Comparison of ENCODE assay signal across 19 cellular contexts in the genomic region with DNA sequence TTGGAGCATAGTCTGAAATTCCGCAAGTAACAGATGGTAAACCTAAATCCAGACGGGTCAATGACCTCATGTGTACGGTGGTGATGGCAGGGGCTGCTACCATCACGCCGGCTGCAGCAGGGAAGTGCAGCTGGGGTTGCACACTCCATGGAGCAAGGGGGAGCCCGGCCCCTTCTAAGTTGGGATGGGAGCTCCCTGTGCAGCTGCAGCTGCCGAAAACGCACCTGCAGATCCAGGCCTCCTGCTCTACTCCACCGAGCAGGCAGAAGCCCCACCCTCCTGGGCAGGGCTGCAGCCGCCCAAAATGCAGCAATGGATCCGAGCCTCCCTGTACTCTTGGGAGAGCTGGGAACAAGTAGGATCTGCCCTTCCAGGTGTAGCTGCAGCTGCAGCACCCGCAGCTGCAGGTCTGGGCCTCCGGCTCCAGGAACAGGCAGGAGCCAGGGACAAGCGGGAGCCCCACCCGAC.
"Had no signal": no experiment of that assay in that cellular context is flagged by ENCODE, and none has a peak within 500 bp of the region (broad histone marks: within the 10 kb centered on the region; RNA-seq: fewer than 3 reads in every experiment).

No MANE protein-coding gene starts in this region.

- H3K27ac ChIP-seq: adrenal gland, body of pancreas, coronary artery, left lung, suprapubic skin had no signal

- H3K36me3 ChIP-seq: adrenal gland, left lung, suprapubic skin had no signal

- H3K9me3 Mint-ChIP-seq: activated CD4-positive, alpha-beta T cell treated with anti-CD3 and anti-CD28 coated beads, Interleukin-2, amount 10 ng/mL, durations not matched to agents 7 days and 5 days; activated T-helper 2 cell treated with anti-CD3 and anti-CD28 coated beads, Interferon-gamma antibody, Interleukin-2, Interleukin-4, amounts not matched to agents 10 μg/mL and 5 μg/mL and 100 μg/mL, durations not matched to agents 14 hours and 24 hours and 36 hours; nephron; T-helper 1 cell treated with Interleukin-12 subunit alpha and Interleukin-12 subunit beta and Interleukin-4 antibody, amounts not matched to agents 30 μg/mL and 1 μg/mL, for 36 hours; type B pancreatic cell had no signal

- H3K9me3 ChIP-seq: adrenal gland, body of pancreas, left lung, suprapubic skin had no signal

- H3K4me1 ChIP-seq: adrenal gland, body of pancreas, left lung, suprapubic skin had no signal

- H3K4me3 Mint-ChIP-seq: activated CD4-positive, alpha-beta T cell treated with anti-CD3 and anti-CD28 coated beads, Interleukin-2, amount 10 ng/mL, durations not matched to agents 7 days and 5 days; T-helper 1 cell treated with Interleukin-12 subunit alpha and Interleukin-12 subunit beta and Interleukin-4 antibody, amounts not matched to agents 30 μg/mL and 1 μg/mL, for 36 hours had no signal

- ATAC-seq: body of pancreas; left lung; stimulated activated naive CD8-positive, alpha-beta T cell treated with anti-CD3 and anti-CD28 coated beads, Interleukin-15, Interleukin-2, amounts not matched to agents 100 U/mL and 50 U/mL, for 24 hours had no signal

- H3K36me3 Mint-ChIP-seq: type B pancreatic cell had no signal

- H3K27me3 Mint-ChIP-seq: activated CD4-positive, alpha-beta T cell treated with anti-CD3 and anti-CD28 coated beads, Interleukin-2, amount 10 ng/mL, durations not matched to agents 7 days and 5 days; type B pancreatic cell had no signal

- H3K4me1 Mint-ChIP-seq: activated CD4-positive, alpha-beta T cell treated with anti-CD3 and anti-CD28 coated beads, Interleukin-2, amount 10 ng/mL, durations not matched to agents 7 days and 5 days had no signal

- H3K4me3 ChIP-seq: adrenal gland, body of pancreas, coronary artery, left lung, suprapubic skin had no signal

- H3K27ac Mint-ChIP-seq: activated CD4-positive, alpha-beta T cell treated with anti-CD3 and anti-CD28 coated beads, Interleukin-2, amount 10 ng/mL, durations not matched to agents 7 days and 5 days; activated T-helper 2 cell treated with anti-CD3 and anti-CD28 coated beads, Interferon-gamma antibody, Interleukin-2, Interleukin-4, amounts not matched to agents 10 μg/mL and 5 μg/mL and 100 μg/mL, durations not matched to agents 14 hours and 24 hours and 36 hours; nephron; T-helper 1 cell treated with Interleukin-12 subunit alpha and Interleukin-12 subunit beta and Interleukin-4 antibody, amounts not matched to agents 30 μg/mL and 1 μg/mL, for 36 hours; type B pancreatic cell had no signal

- DNase-seq: activated CD4-positive, alpha-beta T cell treated with anti-CD3 and anti-CD28 coated beads, Interleukin-2, amount 10 ng/mL, durations not matched to agents 7 days and 5 days; activated CD4-positive, CD25-positive, alpha-beta regulatory T cell; activated CD8-positive, alpha-beta memory T cell treated with anti-CD3 and anti-CD28 coated beads for 24 hours; activated naive CD4-positive, alpha-beta T cell treated with anti-CD3 and anti-CD28 coated beads, Interleukin-2, amount 50 U/mL, for 16 hours; adrenal gland; body of pancreas; central memory CD4-positive, alpha-beta T cell; effector memory CD4-positive, alpha-beta T cell; hippocampal formation; left lung; stimulated activated CD4-positive, alpha-beta T cell treated with anti-CD3 and anti-CD28 coated beads, Interleukin-12 subunit alpha, Interleukin-12 subunit beta, amount 100 ng/mL, for 4 hours; stimulated activated CD4-positive, alpha-beta T cell treated with anti-CD3 and anti-CD28 coated beads, Interleukin-2, amount 100 ng/mL, for 48 hours; stimulated activated naive CD8-positive, alpha-beta T cell treated with anti-CD3 and anti-CD28 coated beads, Interleukin-15, Interleukin-2, amounts not matched to agents 100 U/mL and 50 U/mL, for 24 hours had no signal

- H3K27me3 ChIP-seq: adrenal gland, body of pancreas, left lung, suprapubic skin had no signal
